In the genomic region with DNA sequence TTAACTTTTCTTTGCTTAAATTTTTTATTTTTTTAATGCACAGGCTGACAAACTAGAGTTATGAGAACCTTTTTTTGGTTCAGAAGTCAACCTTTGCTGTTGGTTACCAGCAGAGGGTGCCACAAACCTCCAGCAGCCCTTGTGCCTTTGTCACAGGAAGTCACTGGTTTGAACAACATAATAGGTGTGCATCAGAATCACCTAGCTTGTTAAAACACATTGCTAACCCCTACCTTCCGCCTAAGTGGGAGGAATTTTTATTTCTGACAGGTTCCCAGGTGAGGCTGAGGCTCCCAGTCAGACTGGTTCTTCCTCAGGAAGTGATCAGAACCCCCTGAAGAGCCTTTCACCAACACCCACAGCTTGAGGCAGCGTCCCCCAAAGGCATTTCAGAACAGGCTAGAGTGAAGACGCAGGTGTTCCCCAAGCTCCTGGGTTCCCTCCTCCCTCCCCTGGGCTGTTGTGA, we compare ENCODE assay signal across 8 cellular contexts. TPM values are rescaled to one million over a fixed set of nuclear protein-coding genes. Genes with fewer than 3 reads are reported as not detected.
A peak's percentile ranks its signal among the peaks of the same experiment; 100 is the strongest.
DNase-seq lines count a peak whose midpoint lies in the region; ATAC-seq and TF ChIP-seq lines count a peak whose summit lies in the region.

No MANE protein-coding gene starts in this region.

- peak; percentile 68 for ATAC-seq in GM18867 (IDR thresholded peaks at IDR 0.05; ENCODE audit: unreplicated experiment)

- no peak for DNase-seq in AG04450 (ENCODE audit: low read depth, low spot score)
- DNase-seq in NCI-H1092 treated with DMSO at 0.1 percent for 48 hours (lab: John Stamatoyannopoulos, UW): peak; percentile 2
- peak; percentile 61 to 64 for DNase-seq in activated CD4-positive, alpha-beta T cell treated with anti-CD3 and anti-CD28 coated beads for 4 hours
- DNase-seq in dedifferentiated amniotic fluid mesenchymal stem cell (ENCODE audit: extremely low spot score): peak; percentile 62
- peak; percentile 20 to 56 for DNase-seq in stimulated activated CD8-positive, alpha-beta memory T cell treated with anti-CD3 and anti-CD28 coated beads, Interleukin-4, amount 100 ng/mL, for 1 hour (ENCODE audit: low read depth in 2 of 2, low spot score in 1 of 2)
- no peak for DNase-seq in putamen (ENCODE audit: low spot score)

- no peaks in the 10 kb centered on the region for H3K9me3 ChIP-seq in AG04450 (ENCODE audit: control insufficient read depth, insufficient read depth, low read length)
- no peaks in the 10 kb centered on the region for H3K9me3 ChIP-seq in liver (ENCODE audit: control insufficient read depth in 4 of 4, low read length in 3 of 4)

- peak; percentile 77 for TF ChIP-seq CTCF in AG04450 (IDR thresholded peaks at IDR 0.05; ENCODE audit: low read depth, low read length)
- peak; percentile 64 for TF ChIP-seq CTCF in liver (IDR thresholded peaks at IDR 0.05; ENCODE audit: low read depth, low read length, missing input control)

- H3K27me3 ChIP-seq in AG04450 (ENCODE audit: control insufficient read depth, insufficient read depth, low read length) (no peaks in the 10 kb centered on the region), liver (ENCODE audit: control insufficient read depth in 4 of 4, insufficient read depth in 4 of 4, low read length in 3 of 4) (no peaks in the 10 kb centered on the region)

- TF ChIP-seq RAD21 in liver (IDR thresholded peaks at IDR 0.05): peak; percentile 80 to 86

- H3K4me3 ChIP-seq in AG04450 (ENCODE audit: low read depth, low read length) (no peak overlapping the region), liver (ENCODE audit: low read depth in 1 of 3, low read length in 3 of 3) (no peak overlapping the region)

- POLR2A ChIA-PET in AG04450 (lab: Yijun Ruan, JAX): interaction anchor here (0.6 to 0.8 kb wide), 3 partner anchors 16 to 23 kb away, joined by 3 to 6 read pairs (median 3); partner anchors contain the start of gene VDAC2

- no peak overlapping the region for H3K9ac ChIP-seq in liver (ENCODE audit: low read depth in 1 of 2, low read length in 2 of 2)

- CTCF ChIA-PET in AG04450 (lab: Charles Lee): interaction anchor here (0.6 to 1.7 kb wide), 14 partner anchors 10 to 334 kb away, joined by 3 to 14 read pairs (median 4); partner anchors contain the start of genes COMTD1 and SAMD8

- H3K27ac ChIP-seq in AG04450 (ENCODE audit: low read depth, low read length) (no peak overlapping the region), liver (ENCODE audit: low read depth in 1 of 2, low read length in 2 of 2) (no peak overlapping the region)

- 68% methylated on average over 3 of the region's 3 CpGs for WGBS in liver

- peaks cover 6 to 24% (median 17%) of the 10 kb centered on the region in 4 donors for H3K4me1 ChIP-seq in liver (ENCODE audit: control insufficient read depth in 4 of 4, insufficient read depth in 4 of 4, low read length in 3 of 4)

- no peaks in the 10 kb centered on the region for H3K36me3 ChIP-seq in liver (ENCODE audit: control insufficient read depth in 4 of 4, insufficient read depth in 3 of 4, low read depth in 1 of 4, low read length in 3 of 4)

TF ChIP-seq in liver, 16 proteins besides CTCF, POLR2A, EP300 and RAD21:
- no peak for TF ChIP-seq NR2F2 (IDR thresholded peaks at IDR 0.05)

RNA-seq across cellular contexts. Expression of gene VDAC2, which starts 22.6 kb away (rescaled TPM):
- polyA plus RNA-seq in AG04450 (2011; rRNA removed) (154 and 201 TPM in 2 replicates), liver (10 to 100 TPM; 58.9 to 67.1 TPM)
- 45.6 and 63.9 TPM in 2 replicates for polyA minus RNA-seq in AG04450 (2011; rRNA and poly(A)+ RNA removed)
- total RNA-seq in liver: 10 to 100 TPM; 41.3 to 46.1 TPM

RNA-seq across cellular contexts. Expression of gene COMTD1, which starts 47.8 kb away (rescaled TPM):
- polyA plus RNA-seq in AG04450 (2011; rRNA removed): 2.0 and 2.3 TPM in 2 replicates
- 0.61 and 0.97 TPM in 2 replicates for polyA minus RNA-seq in AG04450 (2011; rRNA and poly(A)+ RNA removed)
- total RNA-seq in liver: 10 to 100 TPM in 1 of 2 donors, 1 to 10 TPM in 1; 6.5 to 12.1 TPM
- polyA plus RNA-seq in liver: 10 to 100 TPM; 40.9 to 44.2 TPM

Comparison
In these comparisons a context has a peak if more than half of its experiments do, and no peak if none do; other contexts are left out.
1. DNase-seq: peak in NCI-H1092 treated with DMSO at 0.1 percent for 48 hours (single experiment), activated CD4-positive, alpha-beta T cell treated with anti-CD3 and anti-CD28 coated beads for 4 hours (2 of 2), dedifferentiated amniotic fluid mesenchymal stem cell (single experiment) and stimulated activated CD8-positive, alpha-beta memory T cell treated with anti-CD3 and anti-CD28 coated beads, Interleukin-4, amount 100 ng/mL, for 1 hour (2 of 2); none in AG04450 (single experiment) and putamen (single experiment).
2. RNA of gene COMTD1, which starts 47.8 kb away (polyA plus RNA-seq): 40.9 to 44.2 TPM in liver; 2.0 to 2.3 TPM in AG04450; every median in the first group is over 10 times any median in the second.